ENCODE assay signal across 1 cellular context in genomic region chr22:33983558-33983957, GRCh38.
TF ChIP-seq lines count a peak whose summit lies in the region.

No MANE protein-coding gene starts in this region.

TF ChIP-seq in liver, 16 proteins besides CTCF, POLR2A, EP300 and RAD21:
- TF ChIP-seq REST (IDR thresholded peaks at IDR 0.05), result no peak
- TF ChIP-seq FOXA2 (IDR thresholded peaks at IDR 0.05), result peak; percentile 75
- TF ChIP-seq RXRA (IDR thresholded peaks at IDR 0.05), result peak in 1 of 2 donors; percentile 20
- TF ChIP-seq HNF4A (conservative IDR thresholded peaks at IDR 0.05), result peak in 1 of 2 donors; percentile 37
